In the genomic region with DNA sequence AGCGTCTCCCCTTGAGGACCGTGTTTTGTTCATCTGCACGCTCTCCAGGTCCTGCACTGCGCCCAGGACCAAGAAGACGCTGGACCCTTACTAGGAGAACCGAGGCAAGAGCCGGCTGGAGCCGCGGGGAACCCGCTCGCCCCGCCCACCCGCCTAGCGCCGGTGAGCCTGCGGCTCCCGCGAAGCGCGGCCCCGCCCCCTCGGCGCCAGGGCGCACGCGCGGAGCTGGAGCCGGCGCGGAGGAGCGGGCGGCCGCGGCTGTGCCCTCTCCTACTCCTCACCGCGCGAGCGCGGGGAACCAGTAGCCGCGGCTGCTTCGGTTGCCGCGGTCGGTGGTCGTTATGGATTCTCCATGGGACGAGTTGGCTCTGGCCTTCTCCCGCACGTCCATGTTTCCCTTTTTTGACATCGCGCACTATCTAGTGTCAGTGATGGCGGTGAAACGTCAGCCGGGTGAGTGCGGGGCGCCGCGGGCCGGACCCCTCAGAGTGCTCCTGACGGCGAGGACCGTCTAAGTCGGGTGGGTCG, we compare ENCODE assay signal across 8 cellular contexts. TPM values are rescaled to one million over a fixed set of nuclear protein-coding genes. Genes with fewer than 3 reads are reported as not detected.
A peak's percentile ranks its signal among the peaks of the same experiment; 100 is the strongest.
DNase-seq lines count a peak whose midpoint lies in the region; ATAC-seq and TF ChIP-seq lines count a peak whose summit lies in the region.

A gene with protein sequence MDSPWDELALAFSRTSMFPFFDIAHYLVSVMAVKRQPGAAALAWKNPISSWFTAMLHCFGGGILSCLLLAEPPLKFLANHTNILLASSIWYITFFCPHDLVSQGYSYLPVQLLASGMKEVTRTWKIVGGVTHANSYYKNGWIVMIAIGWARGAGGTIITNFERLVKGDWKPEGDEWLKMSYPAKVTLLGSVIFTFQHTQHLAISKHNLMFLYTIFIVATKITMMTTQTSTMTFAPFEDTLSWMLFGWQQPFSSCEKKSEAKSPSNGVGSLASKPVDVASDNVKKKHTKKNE (plus strand): TSS at position 222 of the 528 bp plus-strand sequence. CDS start 120 bp downstream, at position 342.

- H3K4me3 ChIP-seq in HUES64 (ENCODE audit: low read length) (peak within 1 kb of the TSS; percentile 98), PC-9 (peak within 1 kb of the TSS; percentile 87), fibroblast of pulmonary artery (replicated peaks; ENCODE audit: low read depth, low read length) (peak within 1 kb of the TSS; percentile 74)

- peaks cover 23% of the 10 kb centered on the region for H3K27me3 Mint-ChIP-seq in activated T-helper 1 cell treated with anti-CD3 and anti-CD28 coated beads, Interleukin-12 subunit alpha, Interleukin-12 subunit beta, Interleukin-2, Interleukin-4 antibody, amounts not matched to agents 30 ng/mL and 10 ng/mL and 1 ng/mL, durations not matched to agents 14 hours and 24 hours and 36 hours (ENCODE audit: insufficient read depth)
- H3K27me3 Mint-ChIP-seq in nephron (ENCODE audit: low read depth): peaks cover 37% of the 10 kb centered on the region

- H3K79me2 ChIP-seq in PC-9 (ENCODE audit: low read depth): peaks cover 43% of the 10 kb centered on the region

- H3K4me1 Mint-ChIP-seq in activated T-helper 1 cell treated with anti-CD3 and anti-CD28 coated beads, Interleukin-12 subunit alpha, Interleukin-12 subunit beta, Interleukin-2, Interleukin-4 antibody, amounts not matched to agents 30 ng/mL and 10 ng/mL and 1 ng/mL, durations not matched to agents 14 hours and 24 hours and 36 hours (ENCODE audit: low read depth): peaks cover 26% of the 10 kb centered on the region
- peaks cover 40% of the 10 kb centered on the region for H3K4me1 Mint-ChIP-seq in nephron

- H3K27ac Mint-ChIP-seq in activated T-helper 1 cell treated with anti-CD3 and anti-CD28 coated beads, Interleukin-12 subunit alpha, Interleukin-12 subunit beta, Interleukin-2, Interleukin-4 antibody, amounts not matched to agents 30 ng/mL and 10 ng/mL and 1 ng/mL, durations not matched to agents 14 hours and 24 hours and 36 hours: peak within 1 kb of the TSS; percentile 61
- peak within 1 kb of the TSS in 2 of 3 experiments; percentile 1 to 10 for H3K27ac Mint-ChIP-seq in nephron

- no peaks in the 10 kb centered on the region for H4K20me1 ChIP-seq in PC-9 (ENCODE audit: insufficient read depth)

- H3K9ac ChIP-seq in HUES64 (ENCODE audit: low read depth, low read length): peak within 1 kb of the TSS; percentile 53; the same call in 1 of the 2 replicates

- under 1% methylated on average over 64 of the region's 64 CpGs for WGBS in HUES64

- no peaks in the 10 kb centered on the region for H3K36me3 Mint-ChIP-seq in activated T-helper 1 cell treated with anti-CD3 and anti-CD28 coated beads, Interleukin-12 subunit alpha, Interleukin-12 subunit beta, Interleukin-2, Interleukin-4 antibody, amounts not matched to agents 30 ng/mL and 10 ng/mL and 1 ng/mL, durations not matched to agents 14 hours and 24 hours and 36 hours (ENCODE audit: low read depth)
- no peaks in the 10 kb centered on the region for H3K36me3 Mint-ChIP-seq in nephron (ENCODE audit: low read depth)

- peak; percentile 83 for ATAC-seq in GM21528 (IDR thresholded peaks at IDR 0.05; ENCODE audit: low FRiP score, unreplicated experiment)
- ATAC-seq in stimulated activated naive CD8-positive, alpha-beta T cell treated with anti-CD3 and anti-CD28 coated beads, Interleukin-15, Interleukin-2, amounts not matched to agents 100 U/mL and 50 U/mL, for 24 hours: peak; percentile 89

- BruUV-seq in PC-9 (replicated peaks; lab: Mats Ljungman, UMichigan): no TSS peak

- CTCF ChIA-PET in PC-9 (lab: Charles Lee): no interaction called here

- H3K27me3 ChIP-seq in HUES64 (ENCODE audit: insufficient read depth, low read length) (peaks cover 53% of the 10 kb centered on the region), PC-9 (ENCODE audit: insufficient read depth, low read depth) (no peaks in the 10 kb centered on the region)

- DNase-seq in DMS53 treated with DMSO at 0.1 percent for 48 hours (lab: John Stamatoyannopoulos, UW; ENCODE audit: unreplicated experiment): peak; percentile 38
- DNase-seq in PC-9: peak; percentile 53 to 86
- peak; percentile 77 for DNase-seq in activated T-helper 1 cell treated with anti-CD3 and anti-CD28 coated beads, Interleukin-12 subunit alpha, Interleukin-12 subunit beta, Interleukin-2, Interleukin-4 antibody, amounts not matched to agents 30 ng/mL and 10 ng/mL and 1 ng/mL, durations not matched to agents 14 hours and 24 hours and 36 hours (ENCODE audit: low spot score)
- peak; percentile 73 for DNase-seq in fibroblast of pulmonary artery (ENCODE audit: low read depth)
- DNase-seq in stimulated activated naive CD8-positive, alpha-beta T cell treated with anti-CD3 and anti-CD28 coated beads, Interleukin-15, Interleukin-2, amounts not matched to agents 100 U/mL and 50 U/mL, for 24 hours: peak; percentile 87

- H3K4me1 ChIP-seq in HUES64 (ENCODE audit: insufficient read depth, low read length) (peaks cover 12% of the 10 kb centered on the region), PC-9 (replicated peaks; ENCODE audit: insufficient read depth) (peaks cover 15% of the 10 kb centered on the region)

- H3K9me3 ChIP-seq in HUES64 (ENCODE audit: insufficient read depth, low read depth, low read length) (no peaks in the 10 kb centered on the region), PC-9 (ENCODE audit: insufficient read depth, low read depth) (no peaks in the 10 kb centered on the region)

- H3K9me2 ChIP-seq in PC-9 (ENCODE audit: insufficient read depth): no peaks in the 10 kb centered on the region

- H3F3A ChIP-seq in PC-9 (ENCODE audit: insufficient read depth, low read depth): no peaks in the 10 kb centered on the region

- H3K36me3 ChIP-seq in HUES64 (ENCODE audit: insufficient read depth, low read length): no peaks in the 10 kb centered on the region
- no peaks in the 10 kb centered on the region for H3K36me3 ChIP-seq in PC-9 (ENCODE audit: low read depth)

- H3K4me3 Mint-ChIP-seq in activated T-helper 1 cell treated with anti-CD3 and anti-CD28 coated beads, Interleukin-12 subunit alpha, Interleukin-12 subunit beta, Interleukin-2, Interleukin-4 antibody, amounts not matched to agents 30 ng/mL and 10 ng/mL and 1 ng/mL, durations not matched to agents 14 hours and 24 hours and 36 hours: peak within 1 kb of the TSS; percentile 87
- peak within 1 kb of the TSS; percentile 87 to 94 (median 89) for H3K4me3 Mint-ChIP-seq in nephron

- no peak for TF ChIP-seq CTCF in PC-9 (conservative IDR thresholded peaks at IDR 0.05)
- TF ChIP-seq CTCF in fibroblast of pulmonary artery (IDR thresholded peaks at IDR 0.05; ENCODE audit: low read length, missing control alignments): no peak
- TF ChIP-seq CTCF in nephron (IDR thresholded peaks at IDR 0.05; ENCODE audit: unreplicated experiment in 3 of 3): no peak

- POLR2A ChIA-PET in PC-9 (lab: Charles Lee; ENCODE audit: unreplicated experiment): interaction anchor here (0.5 kb wide), 1 partner anchor 939 kb away, joined by 13 read pairs; no protein-coding TSS in a partner anchor

- H3K27ac ChIP-seq in HUES64 (ENCODE audit: low read depth, low read length): no peak within 1 kb of the TSS
- H3K27ac ChIP-seq in PC-9: no peak within 1 kb of the TSS

- no peaks in the 10 kb centered on the region for H3K9me3 Mint-ChIP-seq in activated T-helper 1 cell treated with anti-CD3 and anti-CD28 coated beads, Interleukin-12 subunit alpha, Interleukin-12 subunit beta, Interleukin-2, Interleukin-4 antibody, amounts not matched to agents 30 ng/mL and 10 ng/mL and 1 ng/mL, durations not matched to agents 14 hours and 24 hours and 36 hours
- H3K9me3 Mint-ChIP-seq in nephron: no peaks in the 10 kb centered on the region

- intact Hi-C loops in PC-9 (cut with micrococcal nuclease; ENCODE audit: unreplicated experiment): loop anchor here (2.0 to 10.0 kb wide), 3 partner anchors 18 to 950 kb away; a partner anchor contains a TSS
- intact Hi-C loops in activated T-helper 1 cell treated with anti-CD3 and anti-CD28 coated beads, Interleukin-12 subunit alpha, Interleukin-12 subunit beta, Interleukin-2, Interleukin-4 antibody, amounts not matched to agents 30 ng/mL and 10 ng/mL and 1 ng/mL, durations not matched to agents 14 hours and 24 hours and 36 hours (cut with micrococcal nuclease): loop anchor here (1.0 to 10.0 kb wide), 9 partner anchors 24 to 948 kb away; a partner anchor contains a TSS

- peak within 1 kb of the TSS; percentile 100 for H2AFZ ChIP-seq in PC-9

- peak within 1 kb of the TSS; percentile 100 for H3K4me2 ChIP-seq in PC-9

RNA-seq across cellular contexts. Expression of the gene that starts here (rescaled TPM):
- 10.0 TPM for polyA plus RNA-seq in HUES64 (2013, experiment 1 of 2)
- polyA plus RNA-seq in HUES64 (2013, experiment 2 of 2): 10.3 TPM
- total RNA-seq in PC-9 (2021): 19.0 and 19.5 TPM in 2 replicates
- 11.9 and 13.8 TPM in 2 replicates for total RNA-seq in activated T-helper 1 cell treated with anti-CD3 and anti-CD28 coated beads, Interleukin-12 subunit alpha, Interleukin-12 subunit beta, Interleukin-2, Interleukin-4 antibody, amounts not matched to agents 30 ng/mL and 10 ng/mL and 1 ng/mL, durations not matched to agents 14 hours and 24 hours and 36 hours
